ENCODE assay signal across 8 cellular contexts in genomic region chr2:177772529-177772928, GRCh38.
DNase-seq lines count a peak whose midpoint lies in the region; FAIRE-seq and TF ChIP-seq lines count a peak whose summit lies in the region.

No MANE protein-coding gene starts in this region.

- H3K36me3 ChIP-seq in spleen: no peaks in the 10 kb centered on the region

- in situ Hi-C loops in G401 (cut with HindIII; ENCODE audit: low sequenced_read_pairs): no loop called here

- FAIRE-seq in endometrium (lab: Jason Lieb, UNC): peak; percentile 92

- TF ChIP-seq CTCF in 22Rv1 (IDR thresholded peaks at IDR 0.05) (peak; percentile 54), spleen (IDR thresholded peaks at IDR 0.05 in 8 of 11, conservative IDR thresholded peaks at IDR 0.05 in 3 of 11) (peak in 8 of 11 experiments; percentile 19 to 54 (median 44))

- DNase-seq in G401 (ENCODE audit: low spot score) (peak; percentile 14), NCI-H69 (lab: John Stamatoyannopoulos, UW) (peak; percentile 31), spleen (no peak)
- no peak for DNase-seq in stimulated activated CD4-positive, alpha-beta T cell treated with anti-CD3 and anti-CD28 coated beads, Interleukin-2, amount 100 ng/mL, for 48 hours
- DNase-seq in effector CD8-positive, alpha-beta T cell (lab: John Stamatoyannopoulos, UW): no peak
- no peak for DNase-seq in activated CD4-positive, alpha-beta T cell treated with anti-CD3 and anti-CD28 coated beads, Interleukin-2, amount 50 U/mL, for 48 hours

- TF ChIP-seq POLR2A in spleen (IDR thresholded peaks at IDR 0.05): no peak

- no peak overlapping the region for H3K4me3 ChIP-seq in spleen

- H3K9me3 ChIP-seq in spleen: no peaks in the 10 kb centered on the region

- intact Hi-C loops in spleen (cut with DNase I; ENCODE audit: low total_unique reads): no loop called here

- H3K4me1 ChIP-seq in spleen: no peaks in the 10 kb centered on the region

- H3K27ac ChIP-seq in 22Rv1: no peak overlapping the region
- no peak overlapping the region for H3K27ac ChIP-seq in spleen

- no peaks in the 10 kb centered on the region for H3K27me3 ChIP-seq in spleen (replicated peaks in 1 of 7)

Comparison
In these comparisons a context has a peak if more than half of its experiments do, and no peak if none do; other contexts are left out.
1. DNase-seq: peak in G401 (single experiment) and NCI-H69 (single experiment); none in spleen (single experiment), stimulated activated CD4-positive, alpha-beta T cell treated with anti-CD3 and anti-CD28 coated beads, Interleukin-2, amount 100 ng/mL, for 48 hours (0 of 2), effector CD8-positive, alpha-beta T cell (single experiment) and activated CD4-positive, alpha-beta T cell treated with anti-CD3 and anti-CD28 coated beads, Interleukin-2, amount 50 U/mL, for 48 hours (0 of 2).